In the genomic region with DNA sequence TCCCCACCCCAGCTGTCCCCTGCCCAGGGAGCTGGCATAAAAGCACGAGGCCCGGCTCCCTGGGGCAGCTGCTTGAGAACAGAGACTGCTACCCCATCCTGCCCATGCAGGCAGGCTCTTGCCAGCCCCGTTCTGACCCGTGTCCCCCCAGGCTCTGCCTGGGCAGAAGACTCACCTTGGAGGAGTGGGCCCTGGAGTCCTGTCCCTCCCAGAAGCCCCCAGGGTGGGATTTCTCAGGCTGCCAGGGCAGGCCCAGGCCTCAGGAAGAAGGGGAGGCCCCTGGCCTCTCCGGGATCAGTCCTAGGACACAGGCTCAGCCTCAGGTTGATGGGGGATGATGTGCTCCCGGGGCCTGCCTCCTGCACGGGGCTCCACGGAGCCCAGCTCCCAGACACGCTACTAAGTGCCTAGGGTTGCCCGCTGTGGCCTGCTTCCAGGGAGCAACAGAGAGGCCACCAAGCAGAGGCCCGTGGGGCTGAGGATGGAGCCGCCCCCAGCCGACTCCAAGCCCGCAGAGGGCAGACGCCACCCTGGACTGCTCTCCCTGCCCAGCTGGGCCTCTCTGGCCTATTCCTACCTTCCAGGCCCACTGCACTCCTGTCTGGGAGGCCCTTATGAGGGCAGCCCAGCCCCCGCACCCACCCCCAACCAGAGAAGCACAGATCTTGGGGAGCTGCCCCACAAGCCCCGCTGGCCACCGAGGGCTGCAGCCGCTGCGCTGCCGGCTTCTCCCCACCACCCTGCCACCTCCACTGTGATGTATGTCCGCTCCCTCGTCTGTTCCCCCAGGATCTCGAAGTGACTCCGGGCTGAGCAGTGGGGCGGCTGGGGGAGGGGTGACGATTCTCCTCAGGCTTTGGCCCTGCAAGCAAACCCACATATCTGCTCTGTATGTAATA, we compare ENCODE assay signal across 9 cellular contexts. TPM values are rescaled to one million over a fixed set of nuclear protein-coding genes. Genes with fewer than 3 reads are reported as not detected.
A peak's percentile ranks its signal among the peaks of the same experiment; 100 is the strongest.
DNase-seq lines count a peak whose midpoint lies in the region; ATAC-seq and TF ChIP-seq lines count a peak whose summit lies in the region.
"Had no signal": no experiment of that assay in that cellular context is flagged by ENCODE, and none has a peak within 500 bp of the region (broad histone marks: within the 10 kb centered on the region; RNA-seq: fewer than 3 reads in every experiment).

No MANE protein-coding gene starts in this region.

- no peak for DNase-seq in heart left ventricle
- DNase-seq in cardiac septum (ENCODE audit: low spot score), result no peak
- DNase-seq in memory B cell (ENCODE audit: low spot score in 2 of 2), result no peak
- no peak for DNase-seq in type B pancreatic cell (ENCODE audit: extremely low spot score, unreplicated experiment)
- DNase-seq in DMS53 treated with DMSO at 0.1 percent for 48 hours (lab: John Stamatoyannopoulos, UW; ENCODE audit: unreplicated experiment), result no peak
- DNase-seq in NCI-H146 treated with DMSO at 0.1 percent for 48 hours (lab: John Stamatoyannopoulos, UW; ENCODE audit: unreplicated experiment), result no peak

- intact Hi-C loops in heart left ventricle (cut with DNase I) (loop anchor here in 2 of 10 donors (5.0 kb wide), 2 partner anchors 62 to 157 kb away; partner anchors contain the start of genes CRAMP1 (in 1 of the 2), IFT140 (in 1 of the 2) and MAPK8IP3 (in 1 of the 2)), cardiac septum (cut with DNase I) (loop anchor here (5.0 kb wide), 1 partner anchor 62 kb away; the partner anchor contains the start of gene MAPK8IP3)

- no peaks in the 10 kb centered on the region for H3K27me3 ChIP-seq in heart left ventricle

- no peak for TF ChIP-seq POLR2A in heart left ventricle (IDR thresholded peaks at IDR 0.05)

- peaks cover 6% of the 10 kb centered on the region for H3K4me1 Mint-ChIP-seq in activated naive CD8-positive, alpha-beta T cell (ENCODE audit: low read depth)
- peaks cover 7% of the 10 kb centered on the region for H3K4me1 Mint-ChIP-seq in memory B cell
- no peaks in the 10 kb centered on the region for H3K4me1 Mint-ChIP-seq in type B pancreatic cell (ENCODE audit: unreplicated experiment)

- no peaks in the 10 kb centered on the region for H3K27me3 Mint-ChIP-seq in activated naive CD8-positive, alpha-beta T cell
- H3K27me3 Mint-ChIP-seq in memory B cell, result no peaks in the 10 kb centered on the region
- H3K27me3 Mint-ChIP-seq in type B pancreatic cell, result no peaks in the 10 kb centered on the region

- ATAC-seq in heart left ventricle (peak in 1 of 4 donors; percentile 0), memory B cell (ENCODE audit: low read depth) (no peak), GM18868 (IDR thresholded peaks at IDR 0.05; ENCODE audit: unreplicated experiment) (no peak)

- TF ChIP-seq CTCF in heart left ventricle (IDR thresholded peaks at IDR 0.05) (no peak), type B pancreatic cell (conservative IDR thresholded peaks at IDR 0.05) (no peak)

- H3K4me3 Mint-ChIP-seq in activated naive CD8-positive, alpha-beta T cell, result peak overlapping the region; percentile 81
- H3K4me3 Mint-ChIP-seq in memory B cell, result peak overlapping the region; percentile 77
- H3K4me3 Mint-ChIP-seq in type B pancreatic cell, result peak overlapping the region; percentile 86

- H3K9me3 Mint-ChIP-seq in activated naive CD8-positive, alpha-beta T cell (ENCODE audit: low read depth), result no peaks in the 10 kb centered on the region
- H3K9me3 Mint-ChIP-seq in memory B cell (no peaks in the 10 kb centered on the region), type B pancreatic cell (no peaks in the 10 kb centered on the region)

- H3K27ac Mint-ChIP-seq in activated naive CD8-positive, alpha-beta T cell, result peak overlapping the region; percentile 58
- H3K27ac Mint-ChIP-seq in memory B cell (peak overlapping the region; percentile 75), type B pancreatic cell (peak overlapping the region; percentile 67)

- H3K36me3 Mint-ChIP-seq in activated naive CD8-positive, alpha-beta T cell, result peaks cover 3% of the 10 kb centered on the region
- H3K36me3 Mint-ChIP-seq in memory B cell, result peaks cover 8% of the 10 kb centered on the region
- peaks cover 4% of the 10 kb centered on the region for H3K36me3 Mint-ChIP-seq in type B pancreatic cell

- no peaks in the 10 kb centered on the region for H3K9me3 ChIP-seq in heart left ventricle

- peaks cover 14 to 39% (median 30%) of the 10 kb centered on the region in 12 donors for H3K4me1 ChIP-seq in heart left ventricle

- H3K4me3 ChIP-seq in heart left ventricle, result peak overlapping the region in 9 of 12 donors; percentile 75 to 99 (median 96)

- peaks cover 0 to 50% (median 42%) of the 10 kb centered on the region in 9 donors for H3K36me3 ChIP-seq in heart left ventricle

- H3K27ac ChIP-seq in heart left ventricle, result peak overlapping the region in 8 of 12 donors; percentile 25 to 99 (median 97)
- H3K27ac ChIP-seq: parathyroid adenoma had no signal

- 63 to 84% (median 80%) methylated on average over 17 to 27 of the region's 27 CpGs for WGBS in heart left ventricle, 4 donors

RNA-seq across cellular contexts. Expression of gene NME3, which starts 1.7 kb away (rescaled TPM):
- total RNA-seq in heart left ventricle (10 to 100 TPM; 24.4 to 68.3 (median 31.3) TPM), cardiac septum (31.7 TPM), type B pancreatic cell (ENCODE audit: low replicate concordance) (54.0 and 55.9 TPM in 2 replicates)
- 10 to 100 TPM; 27.4 to 86.4 TPM for polyA plus RNA-seq in heart left ventricle

RNA-seq across cellular contexts. Expression of gene EME2, which starts 3.0 kb away (rescaled TPM):
- total RNA-seq in heart left ventricle (10 to 100 TPM in 2 of 9 donors, 1 to 10 TPM in 7; 3.4 to 12.9 (median 6.0) TPM), cardiac septum (14.9 TPM), type B pancreatic cell (ENCODE audit: low replicate concordance) (26.9 and 35.9 TPM in 2 replicates)
- 1 to 10 TPM; 3.6 to 7.8 TPM for polyA plus RNA-seq in heart left ventricle

RNA-seq across cellular contexts. Expression of gene MRPS34, which starts 3.3 kb away (rescaled TPM):
- total RNA-seq in heart left ventricle, result 100 to 1,000 TPM in 2 of 9 donors, 10 to 100 TPM in 7; 58.0 to 123 (median 79.3) TPM
- polyA plus RNA-seq in heart left ventricle, result 100 to 1,000 TPM; 117 to 118 TPM
- 63.4 TPM for total RNA-seq in cardiac septum
- total RNA-seq in type B pancreatic cell (ENCODE audit: low replicate concordance), result 95.5 and 97.9 TPM in 2 replicates

RNA-seq across cellular contexts. Expression of gene SPSB3, which starts 12.7 kb away (rescaled TPM):
- 100 to 1,000 TPM in 1 of 9 donors, 10 to 100 TPM in 8; 25.8 to 100 (median 31.8) TPM for total RNA-seq in heart left ventricle
- polyA plus RNA-seq in heart left ventricle, result 10 to 100 TPM; 44.5 to 52.0 TPM
- total RNA-seq in cardiac septum, result 24.2 TPM
- 51.2 and 71.3 TPM in 2 replicates for total RNA-seq in type B pancreatic cell (ENCODE audit: low replicate concordance)

RNA-seq across cellular contexts. Expression of gene NUBP2, which starts 13.1 kb away (rescaled TPM):
- total RNA-seq in heart left ventricle (10 to 100 TPM; 26.7 to 81.9 (median 30.1) TPM), cardiac septum (32.3 TPM), type B pancreatic cell (ENCODE audit: low replicate concordance) (54.5 and 66.6 TPM in 2 replicates)
- 10 to 100 TPM; 41.2 to 63.1 TPM for polyA plus RNA-seq in heart left ventricle
